In the genomic region with DNA sequence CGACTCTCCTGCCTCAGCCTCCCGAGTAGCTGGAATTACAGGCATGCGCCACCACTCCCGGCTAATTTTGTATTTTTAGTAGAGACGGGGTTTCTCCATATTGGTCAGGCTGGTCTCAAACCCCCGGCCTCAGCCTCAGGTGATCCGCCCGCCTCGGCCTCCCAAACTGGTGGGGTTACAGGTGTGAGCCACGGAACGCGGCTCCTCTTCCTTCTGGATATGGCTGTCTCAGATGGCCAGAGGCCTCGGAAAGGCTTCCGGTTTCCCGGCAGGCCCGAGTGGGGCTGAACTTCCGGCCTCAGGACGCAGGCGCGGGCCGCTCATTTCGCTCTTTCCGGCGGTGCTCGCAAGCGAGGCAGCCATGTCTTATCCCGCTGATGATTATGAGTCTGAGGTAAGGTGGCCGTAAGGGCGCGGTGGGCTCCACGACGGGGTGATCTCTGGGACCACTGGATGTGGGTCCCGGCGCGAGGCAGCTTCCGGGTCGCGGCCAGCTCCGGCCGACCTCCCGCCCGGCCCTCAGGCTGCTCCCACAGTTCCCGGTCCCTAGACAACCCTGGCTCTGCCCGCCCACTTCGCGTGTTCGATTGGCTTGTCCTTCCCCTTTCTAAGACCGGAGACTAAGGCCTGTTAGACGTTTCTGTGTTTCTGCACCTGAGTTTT, we compare ENCODE assay signal across 8 cellular contexts. TPM values are rescaled to one million over a fixed set of nuclear protein-coding genes. Genes with fewer than 3 reads are reported as not detected.
DNase-seq lines count a peak whose midpoint lies in the region; ATAC-seq and TF ChIP-seq lines count a peak whose summit lies in the region.

A gene (plus strand): TSS at position 331 of the 663 bp plus-strand sequence. CDS start 31 bp downstream, at position 362.

- peak within 1 kb of the TSS; percentile 96 for H3K4me2 ChIP-seq in PC-9

- peak within 1 kb of the TSS; percentile 94 for H3K27ac ChIP-seq in PC-9

- H3K9me2 ChIP-seq in PC-9 (ENCODE audit: insufficient read depth), result no peaks in the 10 kb centered on the region

- peak within 1 kb of the TSS; percentile 84 for H2AFZ ChIP-seq in PC-9

- H3K4me3 ChIP-seq in PC-9 (peak within 1 kb of the TSS; percentile 89), epithelial cell of proximal tubule (ENCODE audit: low read depth, low read length) (peak within 1 kb of the TSS; percentile 99)

- H3K36me3 ChIP-seq in PC-9 (ENCODE audit: low read depth), result peaks cover 36% of the 10 kb centered on the region

- H3K27me3 ChIP-seq in PC-9 (ENCODE audit: insufficient read depth, low read depth), result no peaks in the 10 kb centered on the region

- POLR2A ChIA-PET in PC-9 (lab: Charles Lee; ENCODE audit: unreplicated experiment), result interaction anchor here (0.7 kb wide), 2 partner anchors 78 to 174 kb away, joined by 4 read pairs; no protein-coding TSS in a partner anchor

- ATAC-seq in GM21381 (IDR thresholded peaks at IDR 0.05; ENCODE audit: unreplicated experiment), result peak; percentile 75

- H4K20me1 ChIP-seq in PC-9 (ENCODE audit: insufficient read depth), result peaks cover 30% of the 10 kb centered on the region

- TF ChIP-seq CTCF in PC-9 (conservative IDR thresholded peaks at IDR 0.05) (no peak), epithelial cell of proximal tubule (conservative IDR thresholded peaks at IDR 0.05; ENCODE audit: low read depth, low read length) (no peak)

- CTCF ChIA-PET in PC-9 (lab: Charles Lee), result interaction anchor here (1.0 kb wide), 1 partner anchor 14 kb away, joined by 3 read pairs; no protein-coding TSS in a partner anchor

- BruUV-seq in PC-9 (replicated peaks; lab: Mats Ljungman, UMichigan), result no TSS peak

- H3K79me2 ChIP-seq in PC-9 (ENCODE audit: low read depth), result peaks cover 69% of the 10 kb centered on the region

- peaks cover 21% of the 10 kb centered on the region for H3K4me1 ChIP-seq in PC-9 (replicated peaks; ENCODE audit: insufficient read depth)

- H3F3A ChIP-seq in PC-9 (ENCODE audit: insufficient read depth, low read depth), result peaks cover 76% of the 10 kb centered on the region

- peaks cover 4% of the 10 kb centered on the region; the same call in 1 of the 2 replicates for H3K9me3 ChIP-seq in PC-9 (ENCODE audit: insufficient read depth, low read depth)

- intact Hi-C loops in PC-9 (cut with micrococcal nuclease; ENCODE audit: unreplicated experiment), result loop anchor here (2.0 to 10.0 kb wide), 3 partner anchors 96 to 304 kb away; a partner anchor contains a TSS

- DNase-seq in COLO829 (ENCODE audit: low spot score) (peak; percentile 97), HuH-7 (ENCODE audit: low spot score) (peak; percentile 93), PC-9 (peak; percentile 91 to 92), epithelial cell of proximal tubule (ENCODE audit: low read depth) (peak; percentile 46), mucosa of gallbladder (ENCODE audit: low spot score) (peak; percentile 92)
- peak; percentile 86 for DNase-seq in activated T-cell treated with anti-CD3 and anti-CD28 coated beads, Interleukin-2, amount 50 U/mL, for 1 hour
- DNase-seq in stimulated activated CD8-positive, alpha-beta memory T cell treated with anti-CD3 and anti-CD28 coated beads, Interleukin-4, amount 100 ng/mL, for 24 hours (ENCODE audit: low read depth), result peak; percentile 85

RNA-seq across cellular contexts. Expression of the gene that starts here (rescaled TPM):
- total RNA-seq in PC-9 (2021) (566 and 582 TPM in 2 replicates), epithelial cell of proximal tubule (333 and 418 TPM in 2 replicates), mucosa of gallbladder (383 TPM)

Comparison
In these comparisons a context has a peak if more than half of its experiments do, and no peak if none do; other contexts are left out.
1. Peak in every context shown above with its lines: DNase-seq, ATAC-seq, H3K4me3 ChIP-seq and H3K27ac ChIP-seq.
2. DNase-seq: peak in every context shown above with its lines; median percentile 97 in COLO829; 93 in HuH-7; 92 in mucosa of gallbladder; 92 in PC-9; 86 in activated T-cell treated with anti-CD3 and anti-CD28 coated beads, Interleukin-2, amount 50 U/mL, for 1 hour; 85 in stimulated activated CD8-positive, alpha-beta memory T cell treated with anti-CD3 and anti-CD28 coated beads, Interleukin-4, amount 100 ng/mL, for 24 hours; 46 in epithelial cell of proximal tubule.